In genomic region chr17:6071528-6072065, GRCh38 we compare ENCODE assay signal across 2 cellular contexts.
TF ChIP-seq lines count a peak whose summit lies in the region.

No MANE protein-coding gene starts in this region.

TF ChIP-seq in GM23338, 12 proteins besides CTCF, POLR2A, EP300 and RAD21 (continued from another document):
- TF ChIP-seq ZNF462 (CRISPR knock-in tag; IDR thresholded peaks at IDR 0.05), result no peak
- TF ChIP-seq REST (IDR thresholded peaks at IDR 0.05; ENCODE audit: unreplicated experiment), result no peak
- TF ChIP-seq ZNF331 (CRISPR knock-in tag; IDR thresholded peaks at IDR 0.05; ENCODE audit: low read depth), result no peak
- no peak for TF ChIP-seq ZNF114 (CRISPR knock-in tag; IDR thresholded peaks at IDR 0.05)
- TF ChIP-seq ETS1 (IDR thresholded peaks at IDR 0.05), result no peak

TF ChIP-seq in WTC11, 78 proteins besides CTCF, POLR2A, EP300 and RAD21 (continued from another document):
- no peak for TF ChIP-seq E2F5 (CRISPR knock-in tag; IDR thresholded peaks at IDR 0.05)
- TF ChIP-seq RELA (CRISPR knock-in tag; IDR thresholded peaks at IDR 0.05; ENCODE audit: borderline replicate concordance), result no peak
- no peak for TF ChIP-seq ZNF416 (CRISPR knock-in tag; IDR thresholded peaks at IDR 0.05)
- TF ChIP-seq E2F1 (CRISPR knock-in tag; IDR thresholded peaks at IDR 0.05), result no peak
- no peak for TF ChIP-seq ZNF232 (CRISPR knock-in tag; IDR thresholded peaks at IDR 0.05)
- no peak for TF ChIP-seq AFF4 (CRISPR knock-in tag; IDR thresholded peaks at IDR 0.05; ENCODE audit: borderline replicate concordance)
- TF ChIP-seq ZNF396 (CRISPR knock-in tag; IDR thresholded peaks at IDR 0.05; ENCODE audit: borderline replicate concordance), result no peak
- no peak for TF ChIP-seq MLX (CRISPR knock-in tag; IDR thresholded peaks at IDR 0.05)
